1 cellular context compared by ENCODE assay signal in the genomic region with DNA sequence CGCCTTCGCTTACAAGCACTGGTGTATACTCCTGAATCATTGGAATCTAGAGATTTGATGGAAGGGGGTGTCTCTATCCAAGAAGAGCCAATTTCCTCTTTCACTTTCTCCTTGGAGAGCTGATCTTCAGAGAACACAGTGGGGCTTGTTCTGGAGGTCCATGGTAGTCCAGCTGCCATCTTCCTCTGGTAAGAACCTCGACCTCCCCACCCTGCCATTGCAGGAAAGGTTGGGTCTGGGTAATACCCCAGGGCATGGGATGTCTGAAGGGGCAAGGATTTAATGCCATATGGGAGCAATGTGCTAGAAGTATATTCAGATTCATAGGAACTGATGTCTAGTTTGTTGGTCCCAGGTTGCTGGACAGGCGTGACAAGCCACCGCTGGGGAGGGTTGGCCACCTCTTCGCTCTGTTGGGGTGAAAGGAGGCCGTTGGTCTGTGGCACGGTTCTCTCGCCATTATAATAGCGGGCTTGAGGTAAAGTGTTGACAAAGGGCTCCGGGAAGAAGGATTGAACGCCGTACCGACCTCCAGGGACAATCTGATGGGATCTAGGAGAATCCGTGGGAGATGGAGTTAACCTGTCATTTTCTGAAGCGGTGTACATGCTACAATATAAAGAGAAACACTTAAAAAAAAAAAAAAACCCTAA.
TF ChIP-seq lines count a peak whose summit lies in the region.

No MANE protein-coding gene starts in this region.

TF ChIP-seq in IMR-90, 13 proteins besides CTCF, POLR2A, EP300 and RAD21:
- TF ChIP-seq RFX5 (IDR thresholded peaks at IDR 0.05; ENCODE audit: low read depth, low read length), result no peak
- TF ChIP-seq USF2 (IDR thresholded peaks at IDR 0.05; ENCODE audit: low read depth, low read length), result no peak
- no peak for TF ChIP-seq BHLHE40 (IDR thresholded peaks at IDR 0.05; ENCODE audit: low read depth, low read length)
- no peak for TF ChIP-seq MAZ (IDR thresholded peaks at IDR 0.05; ENCODE audit: borderline replicate concordance, low read depth, low read length)
- no peak for TF ChIP-seq NFE2L2 (IDR thresholded peaks at IDR 0.05; ENCODE audit: low read depth, low read length)
- TF ChIP-seq FOS (IDR thresholded peaks at IDR 0.05; ENCODE audit: low read depth, low read length), result no peak
- TF ChIP-seq CEBPB (IDR thresholded peaks at IDR 0.05; ENCODE audit: low read depth, low read length), result no peak
